1 cellular context compared by ENCODE assay signal in the genomic region with DNA sequence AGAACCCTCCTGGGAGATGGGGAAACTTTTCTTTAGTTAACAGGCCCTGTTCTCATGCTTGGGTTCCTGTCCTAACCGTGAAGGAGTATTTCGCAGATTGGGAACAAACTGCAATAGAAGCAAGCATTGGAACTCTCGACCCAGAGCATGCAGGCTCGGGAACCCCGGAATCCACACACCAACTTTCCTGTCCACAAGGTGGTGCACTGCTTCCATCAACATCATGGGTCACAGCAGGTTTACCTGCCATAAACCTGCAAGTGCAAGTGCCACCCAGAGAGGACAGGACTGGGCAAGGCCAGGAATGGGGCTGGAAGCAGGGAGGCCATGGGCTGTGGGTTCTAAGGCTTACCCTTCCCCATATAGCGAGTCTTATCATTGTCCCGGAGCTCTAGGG.
TF ChIP-seq lines count a peak whose summit lies in the region.

No MANE protein-coding gene starts in this region.

TF ChIP-seq in GM12878, 131 proteins besides CTCF, POLR2A, EP300 and RAD21:
- peak; percentile 68; the same call in 1 of the 2 replicates for TF ChIP-seq POLR2AphosphoS2 (IDR thresholded peaks at IDR 0.05; ENCODE audit: low read depth, low read length)
- TF ChIP-seq HDAC6 (IDR thresholded peaks at IDR 0.05; ENCODE audit: unreplicated experiment) = no peak
TF ChIP-seq in GM12878: peak in this region for 1.
